ENCODE assay signal across 9 cellular contexts in genomic region chr17:45227631-45228120, GRCh38. TPM values are rescaled to one million over a fixed set of nuclear protein-coding genes. Genes with fewer than 3 reads are reported as not detected.
A peak's percentile ranks its signal among the peaks of the same experiment; 100 is the strongest.
DNase-seq lines count a peak whose midpoint lies in the region; ATAC-seq and TF ChIP-seq lines count a peak whose summit lies in the region.
"Had no signal": no experiment of that assay in that cellular context is flagged by ENCODE, and none has a peak within 500 bp of the region (broad histone marks: within the 10 kb centered on the region; RNA-seq: fewer than 3 reads in every experiment).

No MANE protein-coding gene starts in this region.

- in situ Hi-C loops in gastrocnemius medialis (cut with MboI; ENCODE audit: low sequenced_read_pairs in 4 of 4): loop anchor here in 1 of 4 donors (10.0 kb wide), 1 partner anchor 97 kb away; no protein-coding TSS in a partner anchor

- peak overlapping the region; percentile 100 for H3K27ac Mint-ChIP-seq in CD8-positive, alpha-beta T cell
- H3K27ac Mint-ChIP-seq in dendritic cell treated with granulocyte-macrophage colony-stimulating factor and Interleukin-4, amounts not matched to agents 40 ng/mL and 50 ng/mL, for 4 days: peak overlapping the region; percentile 97

- no peaks in the 10 kb centered on the region for H3K9me3 Mint-ChIP-seq in CD8-positive, alpha-beta T cell
- H3K9me3 Mint-ChIP-seq in dendritic cell treated with granulocyte-macrophage colony-stimulating factor and Interleukin-4, amounts not matched to agents 40 ng/mL and 50 ng/mL, for 4 days: no peaks in the 10 kb centered on the region

- no TSS peak for BruUV-seq in OCI-LY7 (replicated peaks; lab: Mats Ljungman, UMichigan)

- peak overlapping the region; percentile 97 for H3K27ac ChIP-seq in CD8-positive, alpha-beta T cell (ENCODE audit: low read depth, low read length)
- H3K27ac ChIP-seq in OCI-LY7 (ENCODE audit: low read depth, low read length, poor library complexity, severe bottlenecking) (peak overlapping the region; percentile 97), gastrocnemius medialis (peak overlapping the region; percentile 62 to 81 (median 74))

- CTCF ChIA-PET in CD8-positive, alpha-beta T cell (lab: Charles Lee): interaction anchor here (2.2 to 36.1 kb wide), 5 partner anchors 3 to 92 kb away, joined by 9 to 1097 read pairs (median 27); partner anchors contain the start of genes ACBD4 and FMNL1
- CTCF ChIA-PET in OCI-LY7 (lab: Charles Lee; ENCODE audit: unreplicated experiment): no interaction called here

- no peak overlapping the region for H2AFZ ChIP-seq in OCI-LY7 (ENCODE audit: low read length)

- H4K20me1 ChIP-seq in OCI-LY7 (ENCODE audit: insufficient read depth, low read length): no peaks in the 10 kb centered on the region

- H3K4me1 Mint-ChIP-seq in CD8-positive, alpha-beta T cell (ENCODE audit: low read depth): peaks cover 75% of the 10 kb centered on the region
- H3K4me1 Mint-ChIP-seq in dendritic cell treated with granulocyte-macrophage colony-stimulating factor and Interleukin-4, amounts not matched to agents 40 ng/mL and 50 ng/mL, for 4 days (ENCODE audit: low read depth): peaks cover 100% of the 10 kb centered on the region

- peak in 1 of 7 experiments; percentile 37 for DNase-seq in CD8-positive, alpha-beta T cell
- DNase-seq in OCI-LY7 (ENCODE audit: low spot score) (peak; percentile 25), gastrocnemius medialis (no peak), posterior vena cava (ENCODE audit: low spot score) (no peak)
- DNase-seq: Karpas-422 had no signal

- TF ChIP-seq CTCF in CD8-positive, alpha-beta T cell (IDR thresholded peaks at IDR 0.05): no peak
- TF ChIP-seq CTCF in OCI-LY7 (conservative IDR thresholded peaks at IDR 0.05; ENCODE audit: low read length) (no peak), gastrocnemius medialis (IDR thresholded peaks at IDR 0.05 in 4 of 5, conservative IDR thresholded peaks at IDR 0.05 in 1 of 5) (no peak)

- no peaks in the 10 kb centered on the region for H3K9me3 ChIP-seq in CD8-positive, alpha-beta T cell (ENCODE audit: low read length)
- H3K9me3 ChIP-seq in OCI-LY7 (ENCODE audit: low read length) (no peaks in the 10 kb centered on the region), gastrocnemius medialis (no peaks in the 10 kb centered on the region)

- H3K4me3 ChIP-seq in CD8-positive, alpha-beta T cell (ENCODE audit: low read depth, low read length): peak overlapping the region; percentile 84
- H3K4me3 ChIP-seq in OCI-LY7 (ENCODE audit: low read depth, low read length, poor library complexity, severe bottlenecking): peak overlapping the region; percentile 96
- no peak overlapping the region for H3K4me3 ChIP-seq in gastrocnemius medialis

- POLR2A ChIA-PET in CD8-positive, alpha-beta T cell (lab: Charles Lee): interaction anchor here (0.8 to 7.1 kb wide), 7 partner anchors 7 to 89 kb away, joined by 3 to 124 read pairs (median 24); partner anchors contain the start of genes FMNL1, HEXIM1, HEXIM2 and MAP3K14
- POLR2A ChIA-PET in OCI-LY7 (lab: Charles Lee): interaction anchor here (0.7 kb wide), 1 partner anchor 311 kb away, joined by 3 read pairs; no protein-coding TSS in a partner anchor

- peaks cover 84% of the 10 kb centered on the region for H3K4me1 ChIP-seq in CD8-positive, alpha-beta T cell (ENCODE audit: insufficient read depth, low read length)
- H3K4me1 ChIP-seq in OCI-LY7 (ENCODE audit: insufficient read depth, low read length, poor library complexity, severe bottlenecking) (peaks cover 85% of the 10 kb centered on the region), gastrocnemius medialis (peaks cover 38 to 40% of the 10 kb centered on the region in 2 donors)

- H3K27me3 Mint-ChIP-seq in CD8-positive, alpha-beta T cell (ENCODE audit: low read depth): no peaks in the 10 kb centered on the region
- H3K27me3 Mint-ChIP-seq in dendritic cell treated with granulocyte-macrophage colony-stimulating factor and Interleukin-4, amounts not matched to agents 40 ng/mL and 50 ng/mL, for 4 days: no peaks in the 10 kb centered on the region

- H3K36me3 Mint-ChIP-seq in CD8-positive, alpha-beta T cell: peaks cover 26% of the 10 kb centered on the region
- H3K36me3 Mint-ChIP-seq in dendritic cell treated with granulocyte-macrophage colony-stimulating factor and Interleukin-4, amounts not matched to agents 40 ng/mL and 50 ng/mL, for 4 days (ENCODE audit: low read depth): peaks cover 64% of the 10 kb centered on the region

- H3K27me3 ChIP-seq in CD8-positive, alpha-beta T cell (ENCODE audit: insufficient read depth, low read length): no peaks in the 10 kb centered on the region
- H3K27me3 ChIP-seq in gastrocnemius medialis: no peaks in the 10 kb centered on the region

- no peak for ATAC-seq in CD8-positive, alpha-beta T cell
- ATAC-seq in gastrocnemius medialis (no peak), HG03565 (IDR thresholded peaks at IDR 0.05; ENCODE audit: unreplicated experiment) (no peak), HG03460 (IDR thresholded peaks at IDR 0.05; ENCODE audit: unreplicated experiment) (no peak), GM18870 (IDR thresholded peaks at IDR 0.05; ENCODE audit: unreplicated experiment) (no peak)

- peaks cover 70% of the 10 kb centered on the region for H3K79me2 ChIP-seq in OCI-LY7 (ENCODE audit: insufficient read depth, low read depth, low read length)

- no peaks in the 10 kb centered on the region for H3K9me2 ChIP-seq in OCI-LY7 (ENCODE audit: insufficient read depth, low read length)

- peak overlapping the region; percentile 100 for H3K4me3 Mint-ChIP-seq in CD8-positive, alpha-beta T cell
- H3K4me3 Mint-ChIP-seq in dendritic cell treated with granulocyte-macrophage colony-stimulating factor and Interleukin-4, amounts not matched to agents 40 ng/mL and 50 ng/mL, for 4 days: peak overlapping the region; percentile 93

- H3K36me3 ChIP-seq in CD8-positive, alpha-beta T cell (ENCODE audit: insufficient read depth, low read length): no peaks in the 10 kb centered on the region
- H3K36me3 ChIP-seq in OCI-LY7 (ENCODE audit: insufficient read depth, low read length): peaks cover 4% of the 10 kb centered on the region
- no peaks in the 10 kb centered on the region for H3K36me3 ChIP-seq in gastrocnemius medialis

- no peak for TF ChIP-seq POLR2A in gastrocnemius medialis (IDR thresholded peaks at IDR 0.05)

- intact Hi-C loops in CD8-positive, alpha-beta T cell (cut with DNase I, micrococcal nuclease): loop anchor here (2.0 to 5.0 kb wide), 3 partner anchors 35 to 89 kb away; partner anchors contain the start of genes HEXIM1 (in 1 of the 2), MAP3K14 (in 1 of the 2) and SPATA32 (in 1 of the 2)
- intact Hi-C loops in OCI-LY7 (cut with micrococcal nuclease; ENCODE audit: unreplicated experiment): loop anchor here (2.0 to 5.0 kb wide), 2 partner anchors 19 to 90 kb away; partner anchors contain the start of gene MAP3K14
- intact Hi-C loops in dendritic cell treated with granulocyte-macrophage colony-stimulating factor and Interleukin-4, amounts not matched to agents 40 ng/mL and 50 ng/mL, for 4 days (cut with micrococcal nuclease): loop anchor here (5.0 kb wide), 1 partner anchor 90 kb away; the partner anchor contains the start of gene MAP3K14
- intact Hi-C loops in gastrocnemius medialis (cut with DNase I; ENCODE audit: low total_unique reads): no loop called here
- intact Hi-C loops in posterior vena cava (cut with DNase I): no loop called here

- peak overlapping the region; percentile 98 for H3K4me2 ChIP-seq in OCI-LY7 (ENCODE audit: low read length)

RNA-seq across cellular contexts. Expression of gene FMNL1, which starts 6.0 kb away (rescaled TPM):
- total RNA-seq in CD8-positive, alpha-beta T cell: 100 to 1,000 TPM; 527 to 558 TPM
- total RNA-seq in OCI-LY7 (2014; rRNA removed; shearing (Covaris generic)): 44.8 and 55.1 TPM in 2 replicates
- total RNA-seq in OCI-LY7 (2022): 133 and 159 TPM in 2 replicates
- 1 to 10 TPM in 3 of 4 donors, under 1 TPM in 1; 0.22 to 5.2 (median 3.0) TPM for total RNA-seq in gastrocnemius medialis
- total RNA-seq in posterior vena cava: 10 to 100 TPM; 19.5 to 28.2 TPM

RNA-seq across cellular contexts. Expression of gene SPATA32, which starts 34.2 kb away (rescaled TPM):
- total RNA-seq in CD8-positive, alpha-beta T cell: under 1 TPM in 1 of 2 experiments, not detected in 1; 0.22 TPM
- 0.41 TPM in 1 of 2 replicates, not detected in the other for total RNA-seq in OCI-LY7 (2014; rRNA removed; shearing (Covaris generic))
- 0.18 TPM in 1 of 2 replicates, not detected in the other for total RNA-seq in OCI-LY7 (2022)
- total RNA-seq in gastrocnemius medialis: not detected
- not detected for total RNA-seq in posterior vena cava

Comparison
In these comparisons a context has a peak if more than half of its experiments do, and no peak if none do; other contexts are left out.
1. H3K4me3 ChIP-seq: peak in CD8-positive, alpha-beta T cell (single experiment) and OCI-LY7 (single experiment); none in gastrocnemius medialis (0 of 4).
2. intact Hi-C loops: an anchor here in CD8-positive, alpha-beta T cell (2.0 to 5.0 kb wide), OCI-LY7 (2.0 to 5.0 kb wide) and dendritic cell treated with granulocyte-macrophage colony-stimulating factor and Interleukin-4, amounts not matched to agents 40 ng/mL and 50 ng/mL, for 4 days (5.0 kb wide); none called in gastrocnemius medialis and posterior vena cava.
3. Peak in every context shown above with its lines, with median percentiles within 50 percentile points of each other: H3K27ac ChIP-seq.